ENCODE assay signal across 26 cellular contexts in genomic region chr18:50178601-50179000, GRCh38.
"Had no signal": no experiment of that assay in that cellular context is flagged by ENCODE, and none has a peak within 500 bp of the region (broad histone marks: within the 10 kb centered on the region; RNA-seq: fewer than 3 reads in every experiment).

No MANE protein-coding gene starts in this region.

- H3K4me3 ChIP-seq: colonic mucosa, esophagus squamous epithelium, gastrocnemius medialis, heart right ventricle, left lung, lower lobe of right lung, mucosa of descending colon had no signal

- H3K36me3 ChIP-seq: colonic mucosa, esophagus squamous epithelium, gastrocnemius medialis, heart right ventricle, left lung, lower lobe of right lung had no signal

- H3K27ac ChIP-seq: epithelial cell of prostate, esophagus squamous epithelium, gastrocnemius medialis, heart right ventricle, left lung, lower lobe of right lung had no signal

- DNase-seq: colonic mucosa; cortex of kidney; effector CD8-positive, alpha-beta T cell; effector memory CD8-positive, alpha-beta T cell; endodermal cell; erythroblast; esophagus squamous epithelium; foreskin fibroblast; foreskin melanocyte; gastrocnemius medialis; glutamatergic neuron; head of caudate nucleus; heart right ventricle; hippocampal formation; immature natural killer cell; islet precursor cell; kidney; kidney glomerular epithelial cell; left colon; left lung; left ventricle myocardium superior; lower lobe of right lung; mesenchymal stem cell; mucosa of descending colon; naive B cell had no signal

- H3K4me1 ChIP-seq: gastrocnemius medialis, heart right ventricle, left lung, lower lobe of right lung had no signal

- H3K27me3 ChIP-seq: colonic mucosa, left lung had no signal

- H3K9me3 ChIP-seq: colonic mucosa, esophagus squamous epithelium, gastrocnemius medialis, heart right ventricle, left lung, lower lobe of right lung, mucosa of descending colon had no signal
